Comparison of ENCODE assay signal across 26 cellular contexts in the genomic region with DNA sequence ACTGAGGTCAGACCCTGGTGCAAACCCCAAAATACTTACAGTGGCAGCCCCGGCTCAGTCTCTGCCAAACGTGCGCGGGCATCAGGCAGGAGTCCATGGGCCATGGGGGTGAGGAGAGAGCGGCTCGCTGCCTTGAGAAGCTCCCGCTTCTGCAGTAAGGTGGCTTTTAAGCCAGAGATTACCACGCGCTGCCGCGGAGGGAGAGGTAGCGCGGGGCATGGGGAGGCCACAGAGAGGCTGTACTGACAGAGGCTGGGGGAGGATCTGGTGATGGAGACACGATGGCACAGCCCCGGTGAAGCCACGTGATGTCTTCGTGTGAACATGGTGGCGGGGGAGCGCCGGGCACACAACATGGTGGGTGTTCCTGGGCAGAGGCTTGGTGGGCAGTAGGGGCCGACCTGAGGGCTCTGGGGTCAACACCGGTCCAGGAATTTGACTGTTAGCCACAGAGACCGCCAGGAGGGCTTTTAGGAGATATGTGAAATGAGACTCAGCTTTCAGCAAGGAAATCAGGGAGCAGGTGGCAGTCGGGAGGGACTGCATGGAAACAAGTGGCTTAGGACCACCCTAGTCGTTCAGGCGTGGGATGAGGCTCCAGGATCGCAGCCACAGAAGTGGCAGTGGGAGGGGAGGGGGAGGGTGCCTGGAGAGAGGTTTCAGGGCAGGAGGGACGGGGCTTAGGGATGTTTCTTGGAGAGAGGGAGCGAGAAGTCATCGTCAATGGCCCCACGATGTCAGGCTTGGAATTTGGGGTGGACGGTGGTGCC.
"Had no signal": no experiment of that assay in that cellular context is flagged by ENCODE, and none has a peak within 500 bp of the region (broad histone marks: within the 10 kb centered on the region; RNA-seq: fewer than 3 reads in every experiment).

No MANE protein-coding gene starts in this region.

- H3K36me3 Mint-ChIP-seq: natural killer cell treated with Interleukin-12 subunit alpha and Interleukin-12 subunit beta and Interleukin-15 and Interleukin-18, amount 100 ng/mL, for 72 hours had no signal

- H3K27ac ChIP-seq: coronary artery, heart right ventricle, neural progenitor cell, psoas muscle, sigmoid colon, testis, tibial artery had no signal

- H3K4me3 Mint-ChIP-seq: memory B cell; natural killer cell treated with Interleukin-12 subunit alpha and Interleukin-12 subunit beta and Interleukin-15 and Interleukin-18, amount 100 ng/mL, for 72 hours; neural progenitor cell; stimulated activated effector memory CD8-positive, alpha-beta T cell treated with anti-CD3 and anti-CD28 coated beads, Interleukin-12 subunit alpha, Interleukin-12 subunit beta, amount 100 ng/mL, for 72 hours; type B pancreatic cell had no signal

- H3K36me3 ChIP-seq: esophagus squamous epithelium, neural progenitor cell, sigmoid colon, tibial artery had no signal

- ATAC-seq: heart right ventricle; left colon; left ventricle myocardium superior; natural killer cell treated with Interleukin-12 subunit alpha and Interleukin-12 subunit beta and Interleukin-15 and Interleukin-18, amount 100 ng/mL, for 72 hours; psoas muscle; right cardiac atrium; stimulated activated effector memory CD8-positive, alpha-beta T cell treated with anti-CD3 and anti-CD28 coated beads, Interleukin-12 subunit alpha, Interleukin-12 subunit beta, amount 100 ng/mL, for 72 hours; stimulated activated naive CD8-positive, alpha-beta T cell treated with anti-CD3 and anti-CD28 coated beads, Interleukin-15, Interleukin-2, amounts not matched to agents 100 U/mL and 50 U/mL, for 24 hours had no signal

- H3K27me3 ChIP-seq: esophagus squamous epithelium, neural progenitor cell, testis had no signal

- H2AFZ ChIP-seq: neural progenitor cell had no signal

- H3K9me3 ChIP-seq: esophagus squamous epithelium, heart right ventricle, psoas muscle, sigmoid colon, testis, tibial artery had no signal

- H3K4me3 ChIP-seq: coronary artery, esophagus squamous epithelium, heart right ventricle, lung, neural progenitor cell, psoas muscle, sigmoid colon, testis, tibial artery had no signal

- H3K9me3 Mint-ChIP-seq: natural killer cell treated with Interleukin-12 subunit alpha and Interleukin-12 subunit beta and Interleukin-15 and Interleukin-18, amount 100 ng/mL, for 72 hours; stimulated activated effector memory CD8-positive, alpha-beta T cell treated with anti-CD3 and anti-CD28 coated beads, Interleukin-12 subunit alpha, Interleukin-12 subunit beta, amount 100 ng/mL, for 72 hours; type B pancreatic cell had no signal

- H3K27ac Mint-ChIP-seq: memory B cell; naive B cell; natural killer cell treated with Interleukin-12 subunit alpha and Interleukin-12 subunit beta and Interleukin-15 and Interleukin-18, amount 100 ng/mL, for 72 hours; stimulated activated effector memory CD8-positive, alpha-beta T cell treated with anti-CD3 and anti-CD28 coated beads, Interleukin-12 subunit alpha, Interleukin-12 subunit beta, amount 100 ng/mL, for 72 hours had no signal

- H3K4me1 Mint-ChIP-seq: memory B cell; stimulated activated effector memory CD8-positive, alpha-beta T cell treated with anti-CD3 and anti-CD28 coated beads, Interleukin-12 subunit alpha, Interleukin-12 subunit beta, amount 100 ng/mL, for 72 hours had no signal

- H3K4me2 ChIP-seq: neural progenitor cell had no signal

- H3K27me3 Mint-ChIP-seq: type B pancreatic cell had no signal

- H3K4me1 ChIP-seq: psoas muscle, sigmoid colon had no signal

- DNase-seq: dermis blood vessel endothelial cell; effector memory CD4-positive, alpha-beta T cell; erythroblast; esophagus squamous epithelium; foreskin melanocyte; glutamatergic neuron; heart right ventricle; hippocampal formation; left ventricle myocardium superior; naive B cell; psoas muscle; sigmoid colon; stimulated activated CD4-positive, alpha-beta T cell treated with anti-CD3 and anti-CD28 coated beads, Interleukin-2, amount 100 ng/mL, for 24 hours; stimulated activated CD4-positive, alpha-beta T cell treated with anti-CD3 and anti-CD28 coated beads, Interleukin-4, amount 100 ng/mL, for 24 hours; stimulated activated naive CD8-positive, alpha-beta T cell treated with anti-CD3 and anti-CD28 coated beads, Interleukin-15, Interleukin-2, amounts not matched to agents 100 U/mL and 50 U/mL, for 24 hours; testis; tibial artery had no signal
